Comparison of ENCODE assay signal across 27 cellular contexts in the genomic region with DNA sequence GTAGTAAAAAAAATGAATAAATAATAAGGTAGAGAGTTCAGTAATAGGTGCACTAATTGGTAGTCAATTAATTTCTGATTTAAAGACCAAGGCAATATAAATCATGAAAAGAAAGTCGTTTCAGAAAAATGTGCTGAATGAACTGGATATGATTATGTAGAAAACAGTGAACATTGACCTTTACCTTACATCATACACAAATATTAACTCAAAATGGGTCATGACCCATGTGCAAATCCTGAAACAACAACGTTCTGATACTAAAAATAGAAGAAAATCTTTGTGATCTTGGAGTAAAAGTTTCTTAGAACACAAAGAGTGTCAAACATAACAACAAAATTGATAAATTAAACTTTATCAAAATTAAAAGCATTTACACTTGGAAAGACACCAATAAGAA. TPM values are rescaled to one million over a fixed set of nuclear protein-coding genes. Genes with fewer than 3 reads are reported as not detected.
"Had no signal": no experiment of that assay in that cellular context is flagged by ENCODE, and none has a peak within 500 bp of the region (broad histone marks: within the 10 kb centered on the region; RNA-seq: fewer than 3 reads in every experiment).

No MANE protein-coding gene starts in this region.

- H3K4me3 ChIP-seq: colonic mucosa, esophagus squamous epithelium, gastrocnemius medialis, heart right ventricle, left lung, lower lobe of right lung, mucosa of descending colon had no signal

- ATAC-seq: effector memory CD8-positive, alpha-beta T cell; esophagus mucosa; gastrocnemius medialis; heart right ventricle; left cardiac atrium; left lung; left ventricle myocardium superior; lower lobe of right lung; mucosa of descending colon had no signal

- H3K36me3 ChIP-seq: colonic mucosa, esophagus squamous epithelium, gastrocnemius medialis, heart right ventricle, left lung, lower lobe of right lung had no signal

- H3K27ac Mint-ChIP-seq: dendritic cell treated with granulocyte-macrophage colony-stimulating factor and Interleukin-4, amounts not matched to agents 40 ng/mL and 50 ng/mL, for 4 days; effector memory CD8-positive, alpha-beta T cell; endodermal cell; mesothelial cell of epicardium; naive B cell had no signal

- H3K27ac ChIP-seq: colonic mucosa, epithelial cell of prostate, esophagus squamous epithelium, gastrocnemius medialis, heart right ventricle, left lung, lower lobe of right lung had no signal

- H3K4me1 ChIP-seq: colonic mucosa, esophagus squamous epithelium, gastrocnemius medialis, heart right ventricle, left lung, lower lobe of right lung had no signal

- H3K9me3 ChIP-seq: colonic mucosa, esophagus squamous epithelium, gastrocnemius medialis, heart right ventricle, left lung, lower lobe of right lung, mucosa of descending colon had no signal

- FAIRE-seq: keratinocyte had no signal

- H3K27me3 ChIP-seq: colonic mucosa, esophagus squamous epithelium, gastrocnemius medialis, heart right ventricle, left lung had no signal

- H3K4me1 Mint-ChIP-seq: endodermal cell, mesothelial cell of epicardium, naive B cell had no signal

- H3K36me3 Mint-ChIP-seq: naive B cell had no signal

- DNase-seq: colonic mucosa; cortex of kidney; effector CD8-positive, alpha-beta T cell; effector memory CD8-positive, alpha-beta T cell; endodermal cell; erythroblast; esophagus squamous epithelium; foreskin fibroblast; foreskin melanocyte; gastrocnemius medialis; glutamatergic neuron; head of caudate nucleus; heart right ventricle; hippocampal formation; left cardiac atrium; left lung; left ventricle myocardium superior; lower lobe of right lung; mesenchymal stem cell; mucosa of descending colon; naive B cell had no signal

- H3K9me3 Mint-ChIP-seq: dendritic cell treated with granulocyte-macrophage colony-stimulating factor and Interleukin-4, amounts not matched to agents 40 ng/mL and 50 ng/mL, for 4 days; endodermal cell; mesothelial cell of epicardium had no signal

- H3K27me3 Mint-ChIP-seq: dendritic cell treated with granulocyte-macrophage colony-stimulating factor and Interleukin-4, amounts not matched to agents 40 ng/mL and 50 ng/mL, for 4 days; effector memory CD8-positive, alpha-beta T cell; naive B cell had no signal

- H3K4me3 Mint-ChIP-seq: dendritic cell treated with granulocyte-macrophage colony-stimulating factor and Interleukin-4, amounts not matched to agents 40 ng/mL and 50 ng/mL, for 4 days; effector memory CD8-positive, alpha-beta T cell; endodermal cell; mesothelial cell of epicardium; naive B cell had no signal

RNA-seq across cellular contexts. Expression of gene COL11A1, which starts 39.1 kb away (rescaled TPM):
- total RNA-seq: esophagus mucosa, esophagus squamous epithelium, lung microvascular endothelial cell had no signal
- polyA plus RNA-seq: heart right ventricle had no signal
